Comparison of ENCODE assay signal across 19 cellular contexts in the genomic region with DNA sequence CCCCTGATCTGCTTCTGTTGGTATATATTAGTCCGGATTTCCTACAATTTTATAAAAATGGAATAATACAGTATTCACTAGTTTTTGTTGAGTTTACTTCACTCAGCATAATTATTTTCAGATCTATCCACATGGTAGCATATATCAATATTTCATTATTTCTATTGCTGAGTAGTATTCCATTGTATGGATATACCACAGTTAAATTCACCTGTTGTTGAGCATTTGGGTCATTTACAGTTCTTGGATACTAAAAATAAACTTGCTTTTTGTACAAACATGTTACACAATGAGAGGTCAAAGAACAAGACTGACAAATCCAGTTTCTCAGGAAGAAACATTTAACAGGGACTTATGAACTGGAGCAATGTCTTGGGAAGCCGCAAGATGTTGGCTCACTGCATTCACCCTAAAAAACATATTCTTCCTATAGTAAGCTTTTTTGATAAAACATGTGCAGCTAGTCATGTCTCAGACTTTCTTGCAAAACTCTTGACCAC.
DNase-seq lines count a peak whose midpoint lies in the region; ATAC-seq, FAIRE-seq and TF ChIP-seq lines count a peak whose summit lies in the region.
"Had no signal": no experiment of that assay in that cellular context is flagged by ENCODE, and none has a peak within 500 bp of the region (broad histone marks: within the 10 kb centered on the region; RNA-seq: fewer than 3 reads in every experiment).

No MANE protein-coding gene starts in this region.

- no peaks in the 10 kb centered on the region; the same call in 1 of the 2 replicates for H3K9me3 ChIP-seq in K562 (replicated peaks; ENCODE audit: control insufficient read depth, insufficient read depth, low read depth, low read length)
- H3K9me3 ChIP-seq in tibial artery: peaks cover 0 to 11% (median 0%) of the 10 kb centered on the region in 3 donors
- H3K9me3 ChIP-seq in H9 (ENCODE audit: control insufficient read depth, low read depth, low read length): peaks cover 4% of the 10 kb centered on the region

- H3K79me2 ChIP-seq in K562 (ENCODE audit: control insufficient read depth, insufficient read depth, low read length) (no peaks in the 10 kb centered on the region), H9 (ENCODE audit: insufficient read depth, low read length) (no peaks in the 10 kb centered on the region)

- no peak for ATAC-seq in K562
- ATAC-seq: CD8-positive, alpha-beta T cell had no signal

- H2AFZ ChIP-seq in K562 (ENCODE audit: low read depth, low read length) (no peak overlapping the region), H9 (ENCODE audit: low read length) (no peak overlapping the region)
- H2AFZ ChIP-seq: GM23248 had no signal

- intact Hi-C loops in K562 (cut with micrococcal nuclease) (no loop called here), tibial artery (cut with DNase I; ENCODE audit: low total_unique reads) (no loop called here)

- no peak overlapping the region for H3K4me3 ChIP-seq in K562
- H3K4me3 ChIP-seq in tibial artery: no peak overlapping the region
- H3K4me3 ChIP-seq: BLaER1 treated with 17β-estradiol and CSF1 and Interleukin-3, amounts not matched to agents 10 nM and 100 nM; GM23248 had no signal

- H3K27me3 Mint-ChIP-seq in H9 (ENCODE audit: low read depth): no peaks in the 10 kb centered on the region
- H3K27me3 Mint-ChIP-seq: IgD-negative memory B cell had no signal

- H3K14ac ChIP-seq in H9 (ENCODE audit: insufficient read depth, low read length): no peak overlapping the region

- peaks cover 13% of the 10 kb centered on the region in 2 experiments for H3K9me3 Mint-ChIP-seq in H9

- H3K79me1 ChIP-seq in H9 (ENCODE audit: insufficient read depth, low read depth, low read length, poor library complexity, severe bottlenecking): no peaks in the 10 kb centered on the region

- TF ChIP-seq CTCF in K562 (IDR thresholded peaks at IDR 0.05 in 2 of 3, conservative IDR thresholded peaks at IDR 0.05 in 1 of 3; ENCODE audit: insufficient read depth in 2 of 3, low read depth in 1 of 3, low read length in 3 of 3) (no peak), tibial artery (IDR thresholded peaks at IDR 0.05) (no peak), H9 (conservative IDR thresholded peaks at IDR 0.05) (no peak)

- no peak overlapping the region for H4K8ac ChIP-seq in H9 (replicated peaks; ENCODE audit: insufficient read length, low read depth, low read length)

- TF ChIP-seq POLR2A in K562 (conservative IDR thresholded peaks at IDR 0.05): no peak

- no peaks in the 10 kb centered on the region for H3K9me1 ChIP-seq in K562 (ENCODE audit: control insufficient read depth, insufficient read depth, low read length)

- CTCF ChIA-PET in K562 (lab: Yijun Ruan, JAX; ENCODE audit: low intra/inter-chr PET ratio): no interaction called here

- H2AK5ac ChIP-seq in H9 (ENCODE audit: insufficient read length, low read length): no peak overlapping the region

- DNase-seq in HCEC 1CT (peak; percentile 28), LHCN-M2 (ENCODE audit: low read depth) (peak; percentile 36), K562 (ENCODE audit: extremely low read depth in 1 of 4, low spot score in 3 of 4) (no peak), tibial artery (no peak), NCI-H2107 (lab: John Stamatoyannopoulos, UW) (no peak), H9 (no peak)
- DNase-seq: Calu3; CD8-positive, alpha-beta T cell; DMS79 treated with DMSO at 0.1 percent for 48 hours; GF-D8; GM23248; KG1 had no signal

- TF ChIP-seq RAD21 in K562 (CRISPR knock-in tag; conservative IDR thresholded peaks at IDR 0.05 in 1 of 2, IDR thresholded peaks at IDR 0.05 in 1 of 2): no peak

- H3K4me1 ChIP-seq in K562 (replicated peaks in 1 of 2; ENCODE audit: control insufficient read depth in 2 of 2, insufficient read depth in 2 of 2, low read length in 2 of 2) (no peaks in the 10 kb centered on the region), tibial artery (peaks cover 0 to 38% (median 9%) of the 10 kb centered on the region in 4 donors), H9 (ENCODE audit: insufficient read depth, low read length) (no peaks in the 10 kb centered on the region)

- H3K27ac ChIP-seq in K562 (ENCODE audit: extremely low read depth, low read depth, low read length): no peak overlapping the region
- peak overlapping the region; percentile 10 to 73 for H3K27ac ChIP-seq in tibial artery
- H3K27ac ChIP-seq in H9 (ENCODE audit: insufficient read length, low read depth, low read length): no peak overlapping the region
- H3K27ac ChIP-seq: BLaER1 treated with 17β-estradiol and CSF1 and Interleukin-3, amounts not matched to agents 10 nM and 100 nM; GM23248; HL-60 had no signal

- no peak overlapping the region for H2BK20ac ChIP-seq in H9 (ENCODE audit: low read depth, low read length, poor library complexity, severe bottlenecking)

- H3K56ac ChIP-seq in H9 (ENCODE audit: insufficient read length, low read depth, low read length): no peak overlapping the region

- in situ Hi-C loops in K562 (cut with MboI): no loop called here

- H3K18ac ChIP-seq in H9 (ENCODE audit: insufficient read length, low read depth, low read length): no peak overlapping the region

- TF ChIP-seq EP300 in K562 (IDR thresholded peaks at IDR 0.05; ENCODE audit: low read length): no peak

- no peaks in the 10 kb centered on the region for H3K36me3 ChIP-seq in K562 (ENCODE audit: control insufficient read depth, insufficient read depth, low read length)
- H3K36me3 ChIP-seq in tibial artery: no peaks in the 10 kb centered on the region
- H3K36me3 ChIP-seq: BLaER1 treated with 17β-estradiol and CSF1 and Interleukin-3, amounts not matched to agents 10 nM and 100 nM had no signal

- POLR2A ChIA-PET in K562 (lab: Yijun Ruan, JAX): interaction anchor here (0.9 kb wide), 1 partner anchor 9 kb away, joined by 3 read pairs; no protein-coding TSS in a partner anchor

- H2BK12ac ChIP-seq in H9 (ENCODE audit: insufficient read length, low read depth, low read length): no peak overlapping the region

- H3K27me3 ChIP-seq in K562 (ENCODE audit: control insufficient read depth in 2 of 2, insufficient read depth in 2 of 2, low read length in 2 of 2) (peaks cover 5 to 6% of the 10 kb centered on the region in 2 experiments; a peak in 3 of 5 replicates), tibial artery (no peaks in the 10 kb centered on the region), H9 (ENCODE audit: insufficient read depth, low read length) (no peaks in the 10 kb centered on the region)
- H3K27me3 ChIP-seq: BLaER1 treated with 17β-estradiol and CSF1 and Interleukin-3, amounts not matched to agents 10 nM and 100 nM had no signal

- H3K23ac ChIP-seq in H9 (ENCODE audit: insufficient read length, low read depth, low read length): no peak overlapping the region

- no peak overlapping the region for H3K27ac Mint-ChIP-seq in H9
- H3K27ac Mint-ChIP-seq: B cell; CD8-positive, alpha-beta T cell; IgD-negative memory B cell had no signal

- no peak overlapping the region for H4K5ac ChIP-seq in H9 (ENCODE audit: insufficient read length, low read depth, low read length)

- no TSS peak for BruUV-seq in K562 (replicated peaks; lab: Mats Ljungman, UMichigan)

- no peak for FAIRE-seq in K562 (lab: Jason Lieb, UNC)
- FAIRE-seq: GM12891, GM19239, H54 had no signal

- H2BK15ac ChIP-seq in H9 (ENCODE audit: low read depth, low read length): no peak overlapping the region

- H3K4me2 ChIP-seq in K562 (ENCODE audit: insufficient read depth, low read length) (no peak overlapping the region), H9 (ENCODE audit: insufficient read depth, insufficient read length, low read length) (no peak overlapping the region)

- H3K4me3 Mint-ChIP-seq in H9: no peak overlapping the region
- H3K4me3 Mint-ChIP-seq: B cell; CD8-positive, alpha-beta T cell; IgD-negative memory B cell had no signal

- H2BK5ac ChIP-seq in H9 (ENCODE audit: insufficient read length, low read length): no peak overlapping the region

- no peak overlapping the region for H4K91ac ChIP-seq in H9 (ENCODE audit: insufficient read length, low read depth, low read length)

- H3K23me2 ChIP-seq in H9 (ENCODE audit: insufficient read length, low read depth, low read length, poor library complexity, severe bottlenecking): no peaks in the 10 kb centered on the region

- H2BK120ac ChIP-seq in H9 (ENCODE audit: low read depth, low read length, poor library complexity, severe bottlenecking): no peak overlapping the region

- peaks cover 6 to 13% (median 8%) of the 10 kb centered on the region in 3 experiments; a peak in 6 of 7 replicates for H3K36me3 Mint-ChIP-seq in H9 (ENCODE audit: insufficient read depth in 1 of 3, low read depth in 3 of 3)
- H3K36me3 Mint-ChIP-seq: CD8-positive, alpha-beta T cell; IgD-negative memory B cell had no signal

- WGBS in K562 (ENCODE audit: insufficient coverage, low coverage, missing lambda C conversion rate): 0% methylated on average over 2 of the region's 2 CpGs
- no CpG with 5 or more reads among the region's 2 CpGs for WGBS in H9 (ENCODE audit: extremely low coverage, insufficient read length, low lambda C conversion rate)

- H3K4ac ChIP-seq in H9 (ENCODE audit: low read depth, low read length): no peak overlapping the region

- H3K4me1 Mint-ChIP-seq in H9: peaks cover 7 to 9% of the 10 kb centered on the region in 2 experiments

- H3T11ph ChIP-seq in H9 (ENCODE audit: low read length): no peak overlapping the region

- H3K9ac ChIP-seq in K562 (ENCODE audit: insufficient read depth in 1 of 2, low read depth in 2 of 2, low read length in 2 of 2) (no peak overlapping the region), H9 (ENCODE audit: extremely low read depth, insufficient read length, low read length) (no peak overlapping the region)
- H3K9ac ChIP-seq: BLaER1 treated with 17β-estradiol and CSF1 and Interleukin-3, amounts not matched to agents 10 nM and 100 nM; GM23248 had no signal

- H4K20me1 ChIP-seq in K562 (replicated peaks; ENCODE audit: control insufficient read depth, insufficient read depth, low read length): no peaks in the 10 kb centered on the region
- H4K20me1 ChIP-seq in H9 (ENCODE audit: control insufficient read depth, insufficient read depth, insufficient read length): no peaks in the 10 kb centered on the region
- H4K20me1 ChIP-seq: BLaER1 treated with 17β-estradiol and CSF1 and Interleukin-3, amounts not matched to agents 10 nM and 100 nM had no signal

TF ChIP-seq in K562, 482 proteins besides CTCF, POLR2A, EP300 and RAD21 (continues in another document):
- TF ChIP-seq ZNF146 (CRISPR knock-in tag; IDR thresholded peaks at IDR 0.05; ENCODE audit: unreplicated experiment) (peak; percentile 62), KDM4B (IDR thresholded peaks at IDR 0.05; ENCODE audit: borderline replicate concordance in 2 of 2, low read depth in 1 of 2) (no peak), PRPF4 (IDR thresholded peaks at IDR 0.05; ENCODE audit: insufficient read depth, low read depth, low read length, poor library complexity, severe bottlenecking) (no peak), RBM25 (IDR thresholded peaks at IDR 0.05; ENCODE audit: low read depth, low read length, severe bottlenecking) (peak; percentile 55), POLR2G (IDR thresholded peaks at IDR 0.05; ENCODE audit: low read depth, low read length) (no peak)

Comparison
In these comparisons a context has a peak if more than half of its experiments do, and no peak if none do; other contexts are left out.
1. DNase-seq: peak in HCEC 1CT (single experiment) and LHCN-M2 (single experiment); none in K562 (0 of 4), tibial artery (0 of 2), NCI-H2107 (single experiment) and H9 (single experiment).
2. H3K27ac ChIP-seq: peak in tibial artery (2 of 2); none in K562 (single experiment) and H9 (single experiment).